8 cellular contexts compared by ENCODE assay signal in the genomic region with DNA sequence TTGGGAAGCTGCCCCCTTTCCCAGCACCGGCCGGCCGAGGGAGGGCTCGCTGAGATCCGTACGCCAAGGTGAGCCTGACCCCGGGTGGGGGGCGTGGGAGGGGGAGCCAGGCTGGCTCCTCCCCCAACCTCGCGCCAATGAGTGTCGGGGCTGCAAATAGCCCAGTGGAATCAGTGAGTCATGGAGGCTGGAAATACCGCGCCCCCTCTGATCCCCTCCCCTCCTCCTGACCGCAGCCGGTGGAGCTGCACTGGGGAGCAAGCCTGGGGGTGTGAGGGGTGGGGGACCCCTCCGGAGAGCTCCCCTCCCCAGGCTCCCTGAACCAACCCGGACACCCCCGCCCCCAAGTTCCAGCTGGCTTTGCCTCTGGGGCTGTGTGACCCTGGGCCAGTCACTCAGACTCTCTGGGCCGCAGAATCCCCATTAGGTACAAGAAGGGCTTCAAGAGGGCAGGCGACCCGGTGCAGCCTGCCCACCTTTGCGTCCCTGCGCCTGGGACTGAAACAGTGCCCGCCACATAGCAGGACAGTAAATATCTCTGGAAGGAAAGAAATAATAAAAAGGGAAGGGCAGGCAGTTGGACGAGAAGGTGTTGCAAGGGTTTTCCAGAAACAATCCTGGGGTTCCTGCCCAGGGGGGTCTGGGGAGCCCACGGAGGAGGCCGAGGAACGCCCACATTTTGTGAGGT. TPM values are rescaled to one million over a fixed set of nuclear protein-coding genes. Genes with fewer than 3 reads are reported as not detected.
DNase-seq lines count a peak whose midpoint lies in the region; ATAC-seq and TF ChIP-seq lines count a peak whose summit lies in the region.

No MANE protein-coding gene starts in this region.

- H3K36me3 Mint-ChIP-seq in H9 (ENCODE audit: insufficient read depth in 1 of 3, low read depth in 3 of 3): no peaks in the 10 kb centered on the region

- no peaks in the 10 kb centered on the region for H3K23me2 ChIP-seq in H9 (ENCODE audit: insufficient read length, low read depth, low read length, poor library complexity, severe bottlenecking)

- no peak overlapping the region for H3K9ac ChIP-seq in H9 (ENCODE audit: extremely low read depth, insufficient read length, low read length)

- H3K4me1 ChIP-seq in ACC112 (ENCODE audit: control insufficient read depth, insufficient read depth, low read length, unreplicated experiment) (peaks cover 32% of the 10 kb centered on the region), H9 (ENCODE audit: insufficient read depth, low read length) (peaks cover 8% of the 10 kb centered on the region; the same call in 1 of the 2 replicates), lower lobe of right lung (peaks cover 36% of the 10 kb centered on the region)

- H4K20me1 ChIP-seq in H9 (ENCODE audit: control insufficient read depth, insufficient read depth, insufficient read length): no peaks in the 10 kb centered on the region

- H2BK120ac ChIP-seq in H9 (ENCODE audit: low read depth, low read length, poor library complexity, severe bottlenecking): no peak overlapping the region

- H3K27me3 ChIP-seq in ACC112 (ENCODE audit: insufficient read depth, low read length): no peaks in the 10 kb centered on the region
- no peaks in the 10 kb centered on the region for H3K27me3 ChIP-seq in H9 (ENCODE audit: insufficient read depth, low read length)
- no peaks in the 10 kb centered on the region for H3K27me3 ChIP-seq in lower lobe of right lung (ENCODE audit: low read depth)

- peak overlapping the region; percentile 42; the same call in 1 of the 2 replicates for H3K14ac ChIP-seq in H9 (ENCODE audit: insufficient read depth, low read length)

- peak overlapping the region; percentile 52 to 73 for H3K4me3 Mint-ChIP-seq in H9

- H3K27ac Mint-ChIP-seq in H9: peak overlapping the region; percentile 83 to 96 (median 90); a peak in 6 of 7 replicates

- H3K36me3 ChIP-seq in ACC112 (ENCODE audit: insufficient read depth, low read length) (no peaks in the 10 kb centered on the region), lower lobe of right lung (no peaks in the 10 kb centered on the region)

- H2BK12ac ChIP-seq in H9 (ENCODE audit: insufficient read length, low read depth, low read length): no peak overlapping the region

- TF ChIP-seq CTCF in H9 (conservative IDR thresholded peaks at IDR 0.05) (no peak), WI38 (IDR thresholded peaks at IDR 0.05; ENCODE audit: low read depth, low read length) (no peak), coronary artery (IDR thresholded peaks at IDR 0.05) (no peak), lower lobe of right lung (IDR thresholded peaks at IDR 0.05) (no peak)

- H2BK15ac ChIP-seq in H9 (ENCODE audit: low read depth, low read length): no peak overlapping the region

- no peaks in the 10 kb centered on the region for H3K79me1 ChIP-seq in H9 (ENCODE audit: insufficient read depth, low read depth, low read length, poor library complexity, severe bottlenecking)

- H3K23ac ChIP-seq in H9 (ENCODE audit: insufficient read length, low read depth, low read length): no peak overlapping the region

- peak overlapping the region; percentile 60 for H3K4me3 ChIP-seq in ACC112 (ENCODE audit: low read depth, low read length)
- H3K4me3 ChIP-seq in WI38 (ENCODE audit: low read depth, low read length): peak overlapping the region; percentile 41
- peak overlapping the region; percentile 55 for H3K4me3 ChIP-seq in coronary artery
- H3K4me3 ChIP-seq in lower lobe of right lung: peak overlapping the region; percentile 51

- H3K9me3 ChIP-seq in H9 (ENCODE audit: control insufficient read depth, low read depth, low read length): no peaks in the 10 kb centered on the region
- H3K9me3 ChIP-seq in lower lobe of right lung: no peaks in the 10 kb centered on the region

- WGBS in H9 (ENCODE audit: extremely low coverage, insufficient read length, low lambda C conversion rate): no CpG with 5 or more reads among the region's 28 CpGs

- H3K18ac ChIP-seq in H9 (ENCODE audit: insufficient read length, low read depth, low read length): no peak overlapping the region

- no peak overlapping the region for H4K8ac ChIP-seq in H9 (replicated peaks; ENCODE audit: insufficient read length, low read depth, low read length)

- peak; percentile 91 for DNase-seq in H9
- DNase-seq in coronary artery (ENCODE audit: low spot score): peak; percentile 91
- peak; percentile 42 for DNase-seq in lower lobe of right lung
- peak; percentile 30 to 33 for DNase-seq in stimulated activated CD8-positive, alpha-beta memory T cell treated with anti-CD3 and anti-CD28 coated beads, Interleukin-2, amount 100 ng/mL, for 1 hour (ENCODE audit: low read depth in 2 of 2)

- no peak overlapping the region for H2AK5ac ChIP-seq in H9 (ENCODE audit: insufficient read length, low read length)

- H3K79me2 ChIP-seq in ACC112 (ENCODE audit: control insufficient read depth, insufficient read depth, low read length, unreplicated experiment) (no peaks in the 10 kb centered on the region), H9 (ENCODE audit: insufficient read depth, low read length) (no peaks in the 10 kb centered on the region)

- H3K9me3 Mint-ChIP-seq in H9: no peaks in the 10 kb centered on the region

- peak; percentile 47 to 64 for ATAC-seq in lower lobe of right lung
- no peak for ATAC-seq in HG02798 (IDR thresholded peaks at IDR 0.05; ENCODE audit: poor library complexity, unreplicated experiment)
- ATAC-seq in HG03159 (IDR thresholded peaks at IDR 0.05; ENCODE audit: unreplicated experiment): no peak

- intact Hi-C loops in lower lobe of right lung (cut with DNase I): no loop called here

- H3K56ac ChIP-seq in H9 (ENCODE audit: insufficient read length, low read depth, low read length): no peak overlapping the region

- no peak overlapping the region for H4K91ac ChIP-seq in H9 (ENCODE audit: insufficient read length, low read depth, low read length)

- H2AFZ ChIP-seq in ACC112 (ENCODE audit: low read length, unreplicated experiment) (peak overlapping the region; percentile 45), H9 (ENCODE audit: low read length) (no peak overlapping the region)

- peaks cover 24 to 49% of the 10 kb centered on the region in 2 experiments for H3K4me1 Mint-ChIP-seq in H9

- H3K27ac ChIP-seq in ACC112 (ENCODE audit: low read depth, low read length) (no peak overlapping the region), H9 (ENCODE audit: insufficient read length, low read depth, low read length) (no peak overlapping the region), coronary artery (peak overlapping the region; percentile 98), lower lobe of right lung (peak overlapping the region; percentile 64)

- no peak overlapping the region for H2BK5ac ChIP-seq in H9 (ENCODE audit: insufficient read length, low read length)

- H3T11ph ChIP-seq in H9 (ENCODE audit: low read length): no peak overlapping the region

- peak overlapping the region; percentile 31 for H3K4me2 ChIP-seq in H9 (ENCODE audit: insufficient read depth, insufficient read length, low read length)

- H3K4ac ChIP-seq in H9 (ENCODE audit: low read depth, low read length): no peak overlapping the region

- H2BK20ac ChIP-seq in H9 (ENCODE audit: low read depth, low read length, poor library complexity, severe bottlenecking): no peak overlapping the region

- H4K5ac ChIP-seq in H9 (ENCODE audit: insufficient read length, low read depth, low read length): no peak overlapping the region

- peaks cover 2% of the 10 kb centered on the region for H3K27me3 Mint-ChIP-seq in H9 (ENCODE audit: low read depth)

RNA-seq across cellular contexts. Expression of gene HSPB7, which starts 4.5 kb away (rescaled TPM):
- total RNA-seq in H9 (2021): not detected in 2 replicates
- total RNA-seq in lower lobe of right lung: 4.9 TPM

RNA-seq across cellular contexts. Expression of gene CLCNKA, which starts 8.5 kb away (rescaled TPM):
- total RNA-seq in H9 (2021) (0.37 and 0.98 TPM in 2 replicates), lower lobe of right lung (0.65 TPM)

RNA-seq across cellular contexts. Expression of gene SRARP, which starts 9.3 kb away (rescaled TPM):
- total RNA-seq in H9 (2021) (not detected in 2 replicates), lower lobe of right lung (0.21 TPM)

RNA-seq across cellular contexts. Expression of gene CLCNKB, which starts 30.2 kb away (rescaled TPM):
- total RNA-seq in H9 (2021) (1.7 and 1.8 TPM in 2 replicates), lower lobe of right lung (0.18 TPM)

RNA-seq across cellular contexts. Expression of gene ZBTB17, which starts 37.5 kb away (rescaled TPM):
- total RNA-seq in H9 (2021) (16.5 and 16.7 TPM in 2 replicates), lower lobe of right lung (37.7 TPM)

Comparison
In these comparisons a context has a peak if more than half of its experiments do, and no peak if none do; other contexts are left out.
1. H3K27ac ChIP-seq: peak in coronary artery (2 of 2) and lower lobe of right lung (single experiment); none in ACC112 (single experiment) and H9 (single experiment).
2. DNase-seq: peak in every context shown above with its lines; median percentile 91 in H9; 91 in coronary artery; 42 in lower lobe of right lung; 32 in stimulated activated CD8-positive, alpha-beta memory T cell treated with anti-CD3 and anti-CD28 coated beads, Interleukin-2, amount 100 ng/mL, for 1 hour.
3. ATAC-seq: peak in lower lobe of right lung (2 of 2); none in HG02798 (single experiment) and HG03159 (single experiment).
4. Peak in every context shown above with its lines, with median percentiles within 50 percentile points of each other: H3K4me3 ChIP-seq.